Comparison of ENCODE assay signal across 8 cellular contexts in the genomic region with DNA sequence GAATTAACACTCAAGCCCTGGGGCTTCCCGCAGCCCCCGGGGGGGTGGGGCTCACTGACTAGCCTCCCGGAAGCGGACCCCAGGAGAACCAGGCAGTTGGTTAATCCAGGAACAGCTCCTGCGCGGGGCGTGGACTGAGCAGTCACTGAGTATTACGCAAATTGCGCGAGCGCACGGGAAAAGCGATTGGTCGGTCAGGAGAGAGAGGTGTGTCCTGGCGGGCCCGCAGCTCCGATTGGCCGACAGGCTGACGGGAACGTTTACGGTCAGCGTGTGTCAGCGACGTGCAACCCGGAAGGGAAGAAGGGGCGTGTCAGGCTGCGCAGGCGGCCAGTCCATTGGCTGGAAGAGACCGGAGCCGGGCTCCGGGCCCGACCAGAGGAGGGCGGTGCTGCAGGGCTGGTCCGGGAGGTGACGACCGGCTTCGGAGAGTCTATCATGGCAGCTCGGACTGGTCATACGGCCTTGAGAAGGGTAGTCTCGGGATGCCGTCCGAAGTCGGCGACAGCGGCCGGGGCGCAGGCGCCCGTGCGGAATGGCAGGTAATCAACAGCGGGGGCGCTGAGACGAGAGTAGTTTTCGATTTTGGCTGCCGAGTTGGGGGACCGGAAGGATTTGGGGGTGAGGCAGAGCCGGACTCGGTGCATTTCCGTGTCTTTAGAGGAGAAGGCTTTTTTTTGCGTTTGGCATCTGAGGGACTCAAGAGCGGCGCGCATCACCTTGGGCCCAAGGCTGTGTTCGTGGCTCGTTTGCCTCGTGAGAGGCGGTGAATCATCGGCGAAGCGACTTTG. TPM values are rescaled to one million over a fixed set of nuclear protein-coding genes. Genes with fewer than 3 reads are reported as not detected.
DNase-seq lines count a peak whose midpoint lies in the region; ATAC-seq, FAIRE-seq and TF ChIP-seq lines count a peak whose summit lies in the region.

COQ10B (plus strand) TSS at position 430 of the 791 bp plus-strand sequence; CDS start at position 439, 9 bp downstream.

- TF ChIP-seq CTCF in astrocyte of the cerebellum (IDR thresholded peaks at IDR 0.05; ENCODE audit: low read depth, low read length, missing control alignments) = peak; percentile 19

- no peaks in the 10 kb centered on the region for H3K9me3 ChIP-seq in aorta (ENCODE audit: control insufficient read depth, low read length)

- H3K27ac ChIP-seq in rectal smooth muscle tissue (ENCODE audit: low read depth, low read length) (peak within 1 kb of the TSS; percentile 92), aorta (ENCODE audit: low read depth in 1 of 2, low read length in 2 of 2) (peak within 1 kb of the TSS; percentile 77 to 94)

- DNase-seq in GM18507 (ENCODE audit: extremely low spot score, insufficient read length, low read depth) (peak; percentile 92), NCI-H2029 treated with DMSO at 0.1 percent for 48 hours (lab: John Stamatoyannopoulos, UW) (peak; percentile 92), T-helper 9 cell (peak; percentile 96), astrocyte of the cerebellum (ENCODE audit: low read depth) (peak; percentile 99), hepatic stellate cell (ENCODE audit: low spot score) (peak; percentile 98), aorta (peak; percentile 100)

- peak; percentile 92 for ATAC-seq in HG02981 (IDR thresholded peaks at IDR 0.05; ENCODE audit: unreplicated experiment)
- ATAC-seq in aorta (ENCODE audit: low FRiP score) = peak; percentile 99

- peak; percentile 99 for FAIRE-seq in GM18507 (lab: Jason Lieb, UNC)

- H3K4me3 ChIP-seq in astrocyte of the cerebellum (ENCODE audit: low read depth, low read length) = peak within 1 kb of the TSS; percentile 72
- peak within 1 kb of the TSS; percentile 77 for H3K4me3 ChIP-seq in rectal smooth muscle tissue (ENCODE audit: low read length)
- peak within 1 kb of the TSS; percentile 53 to 75 for H3K4me3 ChIP-seq in aorta (ENCODE audit: low read length in 2 of 2)

- H3K36me3 ChIP-seq in rectal smooth muscle tissue (ENCODE audit: control insufficient read depth, insufficient read depth, low read length) (no peaks in the 10 kb centered on the region), aorta (ENCODE audit: control insufficient read depth in 1 of 2, insufficient read depth in 2 of 2, low read length in 1 of 2) (no peaks in the 10 kb centered on the region)

- intact Hi-C loops in aorta (cut with DNase I) = loop anchor here in 1 of 2 donors (1.0 to 10.0 kb wide), 3 partner anchors 18 to 251 kb away; partner anchors contain the start of genes HSPE1, MARS2 and SF3B1

- no peaks in the 10 kb centered on the region for H3K27me3 ChIP-seq in rectal smooth muscle tissue (ENCODE audit: control insufficient read depth, insufficient read depth, low read length)
- H3K27me3 ChIP-seq in aorta (ENCODE audit: control insufficient read depth in 1 of 2, insufficient read depth in 2 of 2, low read length in 1 of 2) = no peaks in the 10 kb centered on the region

- peak within 1 kb of the TSS; percentile 89 for H3K9ac ChIP-seq in rectal smooth muscle tissue (ENCODE audit: low read length)

- in situ Hi-C loops in astrocyte of the cerebellum (cut with HindIII; ENCODE audit: low sequenced_read_pairs) = no loop called here

- H3K4me1 ChIP-seq in rectal smooth muscle tissue (ENCODE audit: control insufficient read depth, insufficient read depth, low read length) (peaks cover 7% of the 10 kb centered on the region), aorta (ENCODE audit: control insufficient read depth in 1 of 2, insufficient read depth in 2 of 2, low read length in 2 of 2) (no peaks in the 10 kb centered on the region)

- WGBS in aorta, 2 donors = 0% methylated on average over 70 of the region's 70 CpGs

RNA-seq across cellular contexts. Expression of gene COQ10B, which starts in this region (rescaled TPM):
- total RNA-seq in aorta = 10 to 100 TPM; 26.0 to 39.8 TPM
- 10 to 100 TPM; 20.0 to 24.0 TPM for polyA plus RNA-seq in aorta

Comparison
In these comparisons a context has a peak if more than half of its experiments do, and no peak if none do; other contexts are left out.
1. Peak in every context shown above with its lines: DNase-seq, ATAC-seq, H3K4me3 ChIP-seq and H3K27ac ChIP-seq.